1 cellular context compared by ENCODE assay signal in the genomic region with DNA sequence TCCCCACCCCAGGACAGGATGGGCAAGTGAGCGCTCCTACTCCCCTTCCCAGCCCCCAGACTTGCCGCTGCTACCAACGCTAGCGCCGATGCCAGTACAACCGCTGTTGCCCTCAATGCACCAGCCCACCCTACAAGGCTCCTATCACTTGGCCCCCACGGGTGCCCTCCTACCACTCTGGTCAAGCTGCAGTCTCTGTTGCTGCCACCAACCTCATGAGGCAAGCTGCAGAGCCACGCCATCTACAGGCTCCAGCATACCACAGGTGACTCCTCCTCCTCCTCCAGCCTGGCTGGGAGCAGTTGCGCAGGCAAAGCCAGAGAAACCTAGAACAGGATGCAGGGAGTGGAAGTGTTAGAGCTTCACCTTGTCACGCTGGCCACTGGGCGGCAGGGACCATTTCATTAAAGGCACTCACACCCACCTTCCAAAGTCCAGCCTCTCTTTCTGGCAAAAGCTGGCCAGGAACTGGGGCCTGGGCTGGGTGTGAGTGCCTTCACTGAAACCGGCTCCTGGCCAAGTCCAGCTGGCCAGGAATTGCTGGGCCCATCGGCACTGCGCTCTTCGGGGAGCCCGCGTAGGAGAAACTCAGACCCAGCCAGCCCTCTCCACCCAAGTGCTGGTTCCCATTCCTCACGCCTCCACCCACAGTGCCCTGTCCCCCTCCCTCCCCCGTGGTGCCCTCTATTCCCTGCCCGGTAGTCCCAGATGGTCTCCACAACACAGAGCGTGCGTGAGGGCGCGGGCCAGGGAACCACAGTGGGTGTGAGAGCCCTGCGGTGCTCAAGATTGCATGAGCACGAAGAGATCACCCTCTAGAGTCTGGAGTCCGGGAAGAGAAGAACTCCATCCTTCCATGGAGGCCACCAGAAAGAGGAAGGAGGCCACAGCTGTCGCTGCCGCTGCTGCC.
TF ChIP-seq lines count a peak whose summit lies in the region.

No MANE protein-coding gene starts in this region.

TF ChIP-seq in H1, 55 proteins besides CTCF, POLR2A, EP300 and RAD21 (continued from another document):
- TF ChIP-seq TBP (IDR thresholded peaks at IDR 0.05; ENCODE audit: low read depth, low read length) = no peak
- no peak for TF ChIP-seq JUN (IDR thresholded peaks at IDR 0.05; ENCODE audit: low read depth, low read length)
- no peak for TF ChIP-seq KDM1A (IDR thresholded peaks at IDR 0.05; ENCODE audit: borderline replicate concordance, low read length)
- TF ChIP-seq CTBP2 (IDR thresholded peaks at IDR 0.05; ENCODE audit: borderline replicate concordance, insufficient read depth, insufficient read length, low read length) = no peak
- TF ChIP-seq SIRT6 (IDR thresholded peaks at IDR 0.05; ENCODE audit: low read length) = no peak
- no peak for TF ChIP-seq RFX5 (IDR thresholded peaks at IDR 0.05; ENCODE audit: borderline replicate concordance, low read depth, low read length)
- TF ChIP-seq CHD1 (IDR thresholded peaks at IDR 0.05; ENCODE audit: low read depth, low read length) = no peak
- no peak for TF ChIP-seq YY1 (IDR thresholded peaks at IDR 0.05; ENCODE audit: low read depth, low read length)
- TF ChIP-seq SRF (IDR thresholded peaks at IDR 0.05; ENCODE audit: low read depth, low read length) = no peak
- no peak for TF ChIP-seq EGR1 (IDR thresholded peaks at IDR 0.05; ENCODE audit: borderline replicate concordance, low read depth, low read length)
- TF ChIP-seq, protein P1, sequence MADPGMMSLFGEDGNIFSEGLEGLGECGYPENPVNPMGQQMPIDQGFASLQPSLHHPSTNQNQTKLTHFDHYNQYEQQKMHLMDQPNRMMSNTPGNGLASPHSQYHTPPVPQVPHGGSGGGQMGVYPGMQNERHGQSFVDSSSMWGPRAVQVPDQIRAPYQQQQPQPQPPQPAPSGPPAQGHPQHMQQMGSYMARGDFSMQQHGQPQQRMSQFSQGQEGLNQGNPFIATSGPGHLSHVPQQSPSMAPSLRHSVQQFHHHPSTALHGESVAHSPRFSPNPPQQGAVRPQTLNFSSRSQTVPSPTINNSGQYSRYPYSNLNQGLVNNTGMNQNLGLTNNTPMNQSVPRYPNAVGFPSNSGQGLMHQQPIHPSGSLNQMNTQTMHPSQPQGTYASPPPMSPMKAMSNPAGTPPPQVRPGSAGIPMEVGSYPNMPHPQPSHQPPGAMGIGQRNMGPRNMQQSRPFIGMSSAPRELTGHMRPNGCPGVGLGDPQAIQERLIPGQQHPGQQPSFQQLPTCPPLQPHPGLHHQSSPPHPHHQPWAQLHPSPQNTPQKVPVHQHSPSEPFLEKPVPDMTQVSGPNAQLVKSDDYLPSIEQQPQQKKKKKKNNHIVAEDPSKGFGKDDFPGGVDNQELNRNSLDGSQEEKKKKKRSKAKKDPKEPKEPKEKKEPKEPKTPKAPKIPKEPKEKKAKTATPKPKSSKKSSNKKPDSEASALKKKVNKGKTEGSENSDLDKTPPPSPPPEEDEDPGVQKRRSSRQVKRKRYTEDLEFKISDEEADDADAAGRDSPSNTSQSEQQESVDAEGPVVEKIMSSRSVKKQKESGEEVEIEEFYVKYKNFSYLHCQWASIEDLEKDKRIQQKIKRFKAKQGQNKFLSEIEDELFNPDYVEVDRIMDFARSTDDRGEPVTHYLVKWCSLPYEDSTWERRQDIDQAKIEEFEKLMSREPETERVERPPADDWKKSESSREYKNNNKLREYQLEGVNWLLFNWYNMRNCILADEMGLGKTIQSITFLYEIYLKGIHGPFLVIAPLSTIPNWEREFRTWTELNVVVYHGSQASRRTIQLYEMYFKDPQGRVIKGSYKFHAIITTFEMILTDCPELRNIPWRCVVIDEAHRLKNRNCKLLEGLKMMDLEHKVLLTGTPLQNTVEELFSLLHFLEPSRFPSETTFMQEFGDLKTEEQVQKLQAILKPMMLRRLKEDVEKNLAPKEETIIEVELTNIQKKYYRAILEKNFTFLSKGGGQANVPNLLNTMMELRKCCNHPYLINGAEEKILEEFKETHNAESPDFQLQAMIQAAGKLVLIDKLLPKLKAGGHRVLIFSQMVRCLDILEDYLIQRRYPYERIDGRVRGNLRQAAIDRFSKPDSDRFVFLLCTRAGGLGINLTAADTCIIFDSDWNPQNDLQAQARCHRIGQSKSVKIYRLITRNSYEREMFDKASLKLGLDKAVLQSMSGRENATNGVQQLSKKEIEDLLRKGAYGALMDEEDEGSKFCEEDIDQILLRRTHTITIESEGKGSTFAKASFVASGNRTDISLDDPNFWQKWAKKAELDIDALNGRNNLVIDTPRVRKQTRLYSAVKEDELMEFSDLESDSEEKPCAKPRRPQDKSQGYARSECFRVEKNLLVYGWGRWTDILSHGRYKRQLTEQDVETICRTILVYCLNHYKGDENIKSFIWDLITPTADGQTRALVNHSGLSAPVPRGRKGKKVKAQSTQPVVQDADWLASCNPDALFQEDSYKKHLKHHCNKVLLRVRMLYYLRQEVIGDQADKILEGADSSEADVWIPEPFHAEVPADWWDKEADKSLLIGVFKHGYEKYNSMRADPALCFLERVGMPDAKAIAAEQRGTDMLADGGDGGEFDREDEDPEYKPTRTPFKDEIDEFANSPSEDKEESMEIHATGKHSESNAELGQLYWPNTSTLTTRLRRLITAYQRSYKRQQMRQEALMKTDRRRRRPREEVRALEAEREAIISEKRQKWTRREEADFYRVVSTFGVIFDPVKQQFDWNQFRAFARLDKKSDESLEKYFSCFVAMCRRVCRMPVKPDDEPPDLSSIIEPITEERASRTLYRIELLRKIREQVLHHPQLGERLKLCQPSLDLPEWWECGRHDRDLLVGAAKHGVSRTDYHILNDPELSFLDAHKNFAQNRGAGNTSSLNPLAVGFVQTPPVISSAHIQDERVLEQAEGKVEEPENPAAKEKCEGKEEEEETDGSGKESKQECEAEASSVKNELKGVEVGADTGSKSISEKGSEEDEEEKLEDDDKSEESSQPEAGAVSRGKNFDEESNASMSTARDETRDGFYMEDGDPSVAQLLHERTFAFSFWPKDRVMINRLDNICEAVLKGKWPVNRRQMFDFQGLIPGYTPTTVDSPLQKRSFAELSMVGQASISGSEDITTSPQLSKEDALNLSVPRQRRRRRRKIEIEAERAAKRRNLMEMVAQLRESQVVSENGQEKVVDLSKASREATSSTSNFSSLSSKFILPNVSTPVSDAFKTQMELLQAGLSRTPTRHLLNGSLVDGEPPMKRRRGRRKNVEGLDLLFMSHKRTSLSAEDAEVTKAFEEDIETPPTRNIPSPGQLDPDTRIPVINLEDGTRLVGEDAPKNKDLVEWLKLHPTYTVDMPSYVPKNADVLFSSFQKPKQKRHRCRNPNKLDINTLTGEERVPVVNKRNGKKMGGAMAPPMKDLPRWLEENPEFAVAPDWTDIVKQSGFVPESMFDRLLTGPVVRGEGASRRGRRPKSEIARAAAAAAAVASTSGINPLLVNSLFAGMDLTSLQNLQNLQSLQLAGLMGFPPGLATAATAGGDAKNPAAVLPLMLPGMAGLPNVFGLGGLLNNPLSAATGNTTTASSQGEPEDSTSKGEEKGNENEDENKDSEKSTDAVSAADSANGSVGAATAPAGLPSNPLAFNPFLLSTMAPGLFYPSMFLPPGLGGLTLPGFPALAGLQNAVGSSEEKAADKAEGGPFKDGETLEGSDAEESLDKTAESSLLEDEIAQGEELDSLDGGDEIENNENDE (IDR thresholded peaks at IDR 0.05; ENCODE audit: insufficient replicate concordance, low read length) = no peak
- TF ChIP-seq BCL11A (IDR thresholded peaks at IDR 0.05; ENCODE audit: low read depth in 2 of 2, low read length in 2 of 2) = no peak
